Comparison of ENCODE assay signal across 21 cellular contexts in the genomic region with DNA sequence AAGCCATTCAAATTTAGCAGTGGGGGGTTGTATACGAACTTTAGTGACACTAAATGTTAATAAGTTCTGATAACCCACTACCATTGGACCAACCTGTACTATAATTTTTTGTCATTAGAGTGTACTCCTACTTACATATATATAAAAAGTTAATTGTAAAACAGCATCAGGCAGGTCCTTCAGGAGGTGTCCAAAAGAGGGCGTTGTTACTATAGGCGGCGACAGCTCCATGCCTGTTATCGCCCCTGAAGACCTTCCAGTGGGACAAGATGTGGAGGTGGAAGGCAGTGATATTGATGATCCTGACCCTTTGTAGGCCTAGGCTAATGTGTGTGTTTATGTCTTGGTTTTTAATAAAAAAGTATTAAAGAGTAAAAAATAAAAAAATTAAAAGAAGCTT. TPM values are rescaled to one million over a fixed set of nuclear protein-coding genes. Genes with fewer than 3 reads are reported as not detected.
DNase-seq lines count a peak whose midpoint lies in the region; ATAC-seq and TF ChIP-seq lines count a peak whose summit lies in the region.
"Had no signal": no experiment of that assay in that cellular context is flagged by ENCODE, and none has a peak within 500 bp of the region (broad histone marks: within the 10 kb centered on the region; RNA-seq: fewer than 3 reads in every experiment).

No MANE protein-coding gene starts in this region.

- no peak overlapping the region for H3K27ac Mint-ChIP-seq in endothelial cell (ENCODE audit: unreplicated experiment)
- H3K27ac Mint-ChIP-seq: activated T-helper 2 cell treated with anti-CD3 and anti-CD28 coated beads, Interferon-gamma antibody, Interleukin-2, Interleukin-4, amounts not matched to agents 10 μg/mL and 5 μg/mL and 100 μg/mL, durations not matched to agents 14 hours and 24 hours and 36 hours; stimulated activated effector memory CD8-positive, alpha-beta T cell treated with anti-CD3 and anti-CD28 coated beads, Interleukin-12 subunit alpha, Interleukin-12 subunit beta, amount 100 ng/mL, for 72 hours had no signal

- H3K36me3 ChIP-seq in ACC112 (ENCODE audit: insufficient read depth, low read length) (0 out of 2 replicates have a peak, but pooled peaks cover 3% of the 10 kb centered on the region), GM06990 (ENCODE audit: control insufficient read depth, insufficient read depth, low read length) (no peaks in the 10 kb centered on the region), OCI-LY3 (replicated peaks; ENCODE audit: low read depth, low read length) (peaks cover 4% of the 10 kb centered on the region)

- no peaks in the 10 kb centered on the region for H3K4me1 Mint-ChIP-seq in endothelial cell (ENCODE audit: unreplicated experiment)
- H3K4me1 Mint-ChIP-seq: central memory CD8-positive, alpha-beta T cell; stimulated activated effector memory CD8-positive, alpha-beta T cell treated with anti-CD3 and anti-CD28 coated beads, Interleukin-12 subunit alpha, Interleukin-12 subunit beta, amount 100 ng/mL, for 72 hours had no signal

- H3K27ac ChIP-seq in ACC112 (ENCODE audit: low read depth, low read length) (peak overlapping the region; percentile 44; the same call in 1 of the 2 replicates), OCI-LY3 (ENCODE audit: low read length) (no peak overlapping the region)
- H3K27ac ChIP-seq: gastroesophageal sphincter, left lung, pancreas, PC-9, tibial nerve had no signal

- H3K79me2 ChIP-seq in ACC112 (ENCODE audit: control insufficient read depth, insufficient read depth, low read length, unreplicated experiment) (no peaks in the 10 kb centered on the region), OCI-LY3 (ENCODE audit: low read length) (no peaks in the 10 kb centered on the region)

- no peaks in the 10 kb centered on the region for H3K9me3 Mint-ChIP-seq in endothelial cell (ENCODE audit: unreplicated experiment)
- H3K9me3 Mint-ChIP-seq: activated T-helper 2 cell treated with anti-CD3 and anti-CD28 coated beads, Interferon-gamma antibody, Interleukin-2, Interleukin-4, amounts not matched to agents 10 μg/mL and 5 μg/mL and 100 μg/mL, durations not matched to agents 14 hours and 24 hours and 36 hours; central memory CD8-positive, alpha-beta T cell; stimulated activated effector memory CD8-positive, alpha-beta T cell treated with anti-CD3 and anti-CD28 coated beads, Interleukin-12 subunit alpha, Interleukin-12 subunit beta, amount 100 ng/mL, for 72 hours had no signal

- DNase-seq in GM06990 (ENCODE audit: extremely low read depth, insufficient read length) = no peak
- DNase-seq in endothelial cell (ENCODE audit: low spot score) = peak; percentile 8
- no peak for DNase-seq in NCI-H2107 treated with DMSO at 0.1 percent for 48 hours (lab: John Stamatoyannopoulos, UW; ENCODE audit: unreplicated experiment)
- DNase-seq: C1 segment of cervical spinal cord, DMS79 treated with DMSO at 0.1 percent for 48 hours, KG1, left lung, NCI-H1436, NCI-H446, pancreas, PC-9 had no signal

- ATAC-seq in HG02852 (IDR thresholded peaks at IDR 0.05; ENCODE audit: unreplicated experiment) (no peak), HG02642 (IDR thresholded peaks at IDR 0.05; ENCODE audit: poor library complexity, unreplicated experiment) (no peak), HG03439 (IDR thresholded peaks at IDR 0.05; ENCODE audit: unreplicated experiment) (no peak)
- ATAC-seq: gastroesophageal sphincter, left lung, pancreas had no signal

- no peak overlapping the region for H3K4me2 ChIP-seq in OCI-LY3 (ENCODE audit: low read length)
- H3K4me2 ChIP-seq: PC-9 had no signal

- no peaks in the 10 kb centered on the region for H4K20me1 ChIP-seq in OCI-LY3 (ENCODE audit: insufficient read depth, low read length)

- H3K36me3 Mint-ChIP-seq in endothelial cell (ENCODE audit: low read depth, unreplicated experiment) = no peaks in the 10 kb centered on the region

- H3K4me3 Mint-ChIP-seq in endothelial cell (ENCODE audit: unreplicated experiment) = no peak overlapping the region
- H3K4me3 Mint-ChIP-seq: central memory CD8-positive, alpha-beta T cell; stimulated activated effector memory CD8-positive, alpha-beta T cell treated with anti-CD3 and anti-CD28 coated beads, Interleukin-12 subunit alpha, Interleukin-12 subunit beta, amount 100 ng/mL, for 72 hours had no signal

- H3K4me1 ChIP-seq in ACC112 (ENCODE audit: control insufficient read depth, insufficient read depth, low read length, unreplicated experiment) = no peaks in the 10 kb centered on the region
- no peaks in the 10 kb centered on the region for H3K4me1 ChIP-seq in OCI-LY3 (ENCODE audit: low read length)
- H3K4me1 ChIP-seq: gastroesophageal sphincter, left lung, pancreas, tibial nerve had no signal

- no peaks in the 10 kb centered on the region for H3K9me3 ChIP-seq in OCI-LY3 (ENCODE audit: insufficient read depth, low read length)
- H3K9me3 ChIP-seq: gastroesophageal sphincter, left lung, pancreas, tibial nerve had no signal

- peak; percentile 5 for TF ChIP-seq CTCF in GM06990 (IDR thresholded peaks at IDR 0.05; ENCODE audit: insufficient read depth, low read length, poor library complexity, severe bottlenecking)
- TF ChIP-seq CTCF in OCI-LY3 (IDR thresholded peaks at IDR 0.05; ENCODE audit: low read depth, low read length) = peak; percentile 25
- no peak for TF ChIP-seq CTCF in endothelial cell (IDR thresholded peaks at IDR 0.05; ENCODE audit: unreplicated experiment)

- H2AFZ ChIP-seq in ACC112 (ENCODE audit: low read length, unreplicated experiment) (no peak overlapping the region), OCI-LY3 (ENCODE audit: low read depth, low read length) (no peak overlapping the region)
- H2AFZ ChIP-seq: PC-9 had no signal

- H3K4me3 ChIP-seq in ACC112 (ENCODE audit: low read depth, low read length) = no peak overlapping the region
- no peak overlapping the region for H3K4me3 ChIP-seq in GM06990 (replicated peaks; ENCODE audit: low read depth, low read length)
- H3K4me3 ChIP-seq in OCI-LY3 (ENCODE audit: low read length) = no peak overlapping the region
- H3K4me3 ChIP-seq: gastroesophageal sphincter, left lung, pancreas, PC-9, tibial nerve had no signal

- no peaks in the 10 kb centered on the region for H3K27me3 Mint-ChIP-seq in endothelial cell (ENCODE audit: unreplicated experiment)
- H3K27me3 Mint-ChIP-seq: central memory CD8-positive, alpha-beta T cell had no signal

- no peak overlapping the region for H3K9ac ChIP-seq in OCI-LY3 (ENCODE audit: low read length)

- H3K27me3 ChIP-seq in ACC112 (ENCODE audit: insufficient read depth, low read length) (no peaks in the 10 kb centered on the region), GM06990 (replicated peaks; ENCODE audit: control insufficient read depth, insufficient read depth, low read length) (no peaks in the 10 kb centered on the region), OCI-LY3 (ENCODE audit: low read depth, low read length) (no peaks in the 10 kb centered on the region)
- H3K27me3 ChIP-seq: gastroesophageal sphincter, left lung, pancreas, tibial nerve had no signal

RNA-seq across cellular contexts. Expression of a gene that starts 27.5 kb away (rescaled TPM):
- 4.6 TPM for total RNA-seq in endothelial cell (ENCODE audit: unreplicated experiment)
